Comparison of ENCODE assay signal across 19 cellular contexts in genomic region chr20:42494290-42494689, GRCh38.
DNase-seq lines count a peak whose midpoint lies in the region; ATAC-seq, FAIRE-seq and TF ChIP-seq lines count a peak whose summit lies in the region.
"Had no signal": no experiment of that assay in that cellular context is flagged by ENCODE, and none has a peak within 500 bp of the region (broad histone marks: within the 10 kb centered on the region; RNA-seq: fewer than 3 reads in every experiment).

No MANE protein-coding gene starts in this region.

- peak; percentile 17 for DNase-seq in NCI-H2029 (lab: John Stamatoyannopoulos, UW)
- DNase-seq in NCI-H2029 treated with DMSO at 0.1 percent for 48 hours (lab: John Stamatoyannopoulos, UW), result no peak
- no peak for DNase-seq in RWPE2 (ENCODE audit: low spot score)
- peak; percentile 3 for DNase-seq in epithelial cell of prostate (ENCODE audit: low read depth, low spot score)
- DNase-seq in urothelium cell line (ENCODE audit: low spot score), result peak; percentile 67
- no peak for DNase-seq in omental fat pad (ENCODE audit: low spot score)
- DNase-seq in OCI-M1 (lab: John Stamatoyannopoulos, UW), result no peak
- DNase-seq: C1 segment of cervical spinal cord; CD4-positive, alpha-beta T cell; COR-L47; DND-41; GDM1; H7 had no signal

- peaks cover 17% of the 10 kb centered on the region for H3K27me3 ChIP-seq in RWPE2 (ENCODE audit: insufficient read depth, poor library complexity, severe bottlenecking)

- H3K4me1 ChIP-seq in RWPE2 (ENCODE audit: insufficient read depth, poor library complexity, severe bottlenecking), result no peaks in the 10 kb centered on the region

- TF ChIP-seq CTCF in RWPE2 (IDR thresholded peaks at IDR 0.05; ENCODE audit: poor library complexity, severe bottlenecking) (no peak), omental fat pad (IDR thresholded peaks at IDR 0.05) (no peak)

- ATAC-seq in RWPE2 (ENCODE audit: low read depth) (peak; percentile 89), omental fat pad (ENCODE audit: low FRiP score) (no peak), GM21825 (IDR thresholded peaks at IDR 0.05; ENCODE audit: unreplicated experiment) (no peak)
- ATAC-seq: GM23338, HepG2 had no signal

- H3K27ac ChIP-seq in RWPE2 (ENCODE audit: poor library complexity, severe bottlenecking) (no peak overlapping the region), epithelial cell of prostate (no peak overlapping the region)
- H3K27ac ChIP-seq: 22Rv1 had no signal

- no peak overlapping the region for H3K4me3 ChIP-seq in RWPE2 (ENCODE audit: severe bottlenecking)
- H3K4me3 ChIP-seq: GM23338 had no signal

- H3K9me3 ChIP-seq in RWPE2 (ENCODE audit: severe bottlenecking), result no peaks in the 10 kb centered on the region

- no peaks in the 10 kb centered on the region for H3K36me3 ChIP-seq in RWPE2 (ENCODE audit: low read depth)

- no peak for FAIRE-seq in urothelium cell line (lab: Jason Lieb, UNC)
- FAIRE-seq: GM12892, HepG2, HTR-8/SVneo had no signal

Comparison
In these comparisons a context has a peak if more than half of its experiments do, and no peak if none do; other contexts are left out.
1. DNase-seq: peak in NCI-H2029 (single experiment), epithelial cell of prostate (single experiment) and urothelium cell line (single experiment); none in NCI-H2029 treated with DMSO at 0.1 percent for 48 hours (single experiment), RWPE2 (single experiment), omental fat pad (single experiment) and OCI-M1 (single experiment).